ENCODE assay signal across 8 cellular contexts in genomic region chr4:15003441-15003890, GRCh38. TPM values are rescaled to one million over a fixed set of nuclear protein-coding genes. Genes with fewer than 3 reads are reported as not detected.
DNase-seq lines count a peak whose midpoint lies in the region; ATAC-seq and TF ChIP-seq lines count a peak whose summit lies in the region.

No MANE protein-coding gene starts in this region.

- H3K4me2 ChIP-seq in Loucy (ENCODE audit: low read depth, low read length, poor library complexity, severe bottlenecking): peak overlapping the region; percentile 64

- DNase-seq in Calu3 (peak; percentile 49), activated T-helper 1 cell treated with Interleukin-2 at 50 U/mL for 16 hours (ENCODE audit: low read depth) (peak; percentile 52), foreskin fibroblast (peak; percentile 26 to 71), nucleus accumbens (lab: John Stamatoyannopoulos, UW) (peak in 29 of 56 donors; percentile 3 to 77 (median 44)), DMS79 (lab: John Stamatoyannopoulos, UW) (no peak)

- H3K27me3 ChIP-seq in Loucy (ENCODE audit: insufficient read depth, low read length, poor library complexity, severe bottlenecking) (no peaks in the 10 kb centered on the region), thymus (ENCODE audit: control insufficient read depth, insufficient read depth) (peaks cover 11% of the 10 kb centered on the region)

- H3K4me3 ChIP-seq in Loucy (ENCODE audit: low read length, poor library complexity, severe bottlenecking): peak overlapping the region; percentile 84
- H3K4me3 ChIP-seq in foreskin fibroblast (ENCODE audit: low read depth in 1 of 2, low read length in 2 of 2): peak overlapping the region; percentile 81 to 84
- H3K4me3 ChIP-seq in thymus (ENCODE audit: low read length): peak overlapping the region; percentile 92

- TF ChIP-seq CTCF in Calu3 (IDR thresholded peaks at IDR 0.05; ENCODE audit: unreplicated experiment) (no peak), Loucy (conservative IDR thresholded peaks at IDR 0.05; ENCODE audit: low read length) (no peak), foreskin fibroblast (IDR thresholded peaks at IDR 0.05; ENCODE audit: low read depth, low read length) (no peak)

- peak overlapping the region; percentile 94 for H3K9ac ChIP-seq in Loucy (ENCODE audit: low read depth, low read length, poor library complexity, severe bottlenecking)

- ATAC-seq in GM21528 (IDR thresholded peaks at IDR 0.05; ENCODE audit: low FRiP score, unreplicated experiment): peak; percentile 17

- H2AFZ ChIP-seq in Loucy (ENCODE audit: low read length): no peak overlapping the region; the same call in 1 of the 2 replicates

- peaks cover 33% of the 10 kb centered on the region for H4K20me1 ChIP-seq in Loucy (ENCODE audit: insufficient read depth, low read length, poor library complexity, severe bottlenecking)

- no peaks in the 10 kb centered on the region for H3K36me3 ChIP-seq in Loucy (ENCODE audit: insufficient read depth, low read length)
- H3K36me3 ChIP-seq in thymus (ENCODE audit: control insufficient read depth, insufficient read depth): no peaks in the 10 kb centered on the region

- CTCF ChIA-PET in Calu3 (lab: Charles Lee): interaction anchor here (1.3 kb wide), 1 partner anchor 1349 kb away, joined by 5 read pairs; no protein-coding TSS in a partner anchor

- peak overlapping the region; percentile 100 for H3K27ac ChIP-seq in thymus (ENCODE audit: low read depth)

- WGBS in thymus: under 1% methylated on average over 57 of the region's 58 CpGs

- intact Hi-C loops in Calu3 (cut with micrococcal nuclease; ENCODE audit: unreplicated experiment): loop anchor here (2.0 to 10.0 kb wide), 3 partner anchors 89 to 1349 kb away; no protein-coding TSS in a partner anchor

- H3K9me3 ChIP-seq in Loucy (ENCODE audit: insufficient read depth, low read depth, low read length) (no peaks in the 10 kb centered on the region), thymus (ENCODE audit: control insufficient read depth) (no peaks in the 10 kb centered on the region)

- peaks cover 44% of the 10 kb centered on the region for H3K4me1 ChIP-seq in Loucy (ENCODE audit: insufficient read depth, low read length, poor library complexity, severe bottlenecking)
- peaks cover 7% of the 10 kb centered on the region for H3K4me1 ChIP-seq in thymus (ENCODE audit: control insufficient read depth, insufficient read depth, low read length)

- H3K9me2 ChIP-seq in Loucy (replicated peaks; ENCODE audit: low read depth, low read length): no peaks in the 10 kb centered on the region

- H3K27me3 Mint-ChIP-seq in Calu3 (ENCODE audit: unreplicated experiment): no peaks in the 10 kb centered on the region

- H3K36me3 Mint-ChIP-seq in Calu3 (ENCODE audit: insufficient read depth, unreplicated experiment): peaks cover 46% of the 10 kb centered on the region

- no TSS peak for BruUV-seq in Calu3 (replicated peaks; lab: Mats Ljungman, UMichigan)

- H3F3A ChIP-seq in Loucy (ENCODE audit: low read depth): no peaks in the 10 kb centered on the region

- peaks cover 42% of the 10 kb centered on the region for H3K79me2 ChIP-seq in Loucy (ENCODE audit: insufficient read depth, low read length)

- no peaks in the 10 kb centered on the region for H3K4me1 Mint-ChIP-seq in Calu3 (ENCODE audit: low read depth, unreplicated experiment)

- H3K27ac Mint-ChIP-seq in Calu3 (ENCODE audit: unreplicated experiment): no peak overlapping the region

- H3K4me3 Mint-ChIP-seq in Calu3 (ENCODE audit: low read depth, unreplicated experiment): peak overlapping the region; percentile 76

- no peaks in the 10 kb centered on the region for H3K9me3 Mint-ChIP-seq in Calu3 (ENCODE audit: low read depth, unreplicated experiment)

RNA-seq across cellular contexts. Expression of gene CPEB2, which starts 1.2 kb away (rescaled TPM):
- 6.6 and 7.3 TPM in 2 replicates for total RNA-seq in Calu3 (2022)
- polyA plus RNA-seq in thymus: 12.0 TPM
